ENCODE assay signal across 8 cellular contexts in genomic region chr1:230068952-230069684, GRCh38. TPM values are rescaled to one million over a fixed set of nuclear protein-coding genes. Genes with fewer than 3 reads are reported as not detected.
DNase-seq lines count a peak whose midpoint lies in the region; ATAC-seq and TF ChIP-seq lines count a peak whose summit lies in the region.

No MANE protein-coding gene starts in this region.

- intact Hi-C loops in gastrocnemius medialis (cut with DNase I; ENCODE audit: low total_unique reads), result loop anchor here (2.0 to 5.0 kb wide), 3 partner anchors 146 to 512 kb away; partner anchors contain the start of gene ABCB10

- H3K4me1 ChIP-seq in CD4-positive, CD25-positive, alpha-beta regulatory T cell (ENCODE audit: control insufficient read depth, insufficient read depth, low read length, poor library complexity, severe bottlenecking), result peaks cover 25% of the 10 kb centered on the region
- H3K4me1 ChIP-seq in HAP-1, result peaks cover 22% of the 10 kb centered on the region
- H3K4me1 ChIP-seq in gastrocnemius medialis, result peaks cover 64 to 66% of the 10 kb centered on the region in 2 donors

- H3K9me3 Mint-ChIP-seq in CD4-positive, CD25-positive, alpha-beta regulatory T cell, result no peaks in the 10 kb centered on the region

- peaks cover 4 to 48% (median 34%) of the 10 kb centered on the region in 4 donors for H3K4me1 Mint-ChIP-seq in CD4-positive, CD25-positive, alpha-beta regulatory T cell
- H3K4me1 Mint-ChIP-seq in T-helper 17 cell, result peaks cover 33% of the 10 kb centered on the region

- in situ Hi-C loops in HAP-1 (cut with MboI; ENCODE audit: low sequenced_read_pairs) (no loop called here), gastrocnemius medialis (cut with MboI; ENCODE audit: low sequenced_read_pairs in 4 of 4) (no loop called here)

- H3K9me3 ChIP-seq in CD4-positive, CD25-positive, alpha-beta regulatory T cell (ENCODE audit: control insufficient read depth in 2 of 2, low read length in 2 of 2), result no peaks in the 10 kb centered on the region
- H3K9me3 ChIP-seq in HAP-1, result no peaks in the 10 kb centered on the region
- H3K9me3 ChIP-seq in T-helper 17 cell (ENCODE audit: control insufficient read depth, low read length, poor library complexity, severe bottlenecking), result no peaks in the 10 kb centered on the region
- no peaks in the 10 kb centered on the region for H3K9me3 ChIP-seq in gastrocnemius medialis

- TF ChIP-seq POLR2A in gastrocnemius medialis (IDR thresholded peaks at IDR 0.05), result peak in 1 of 2 donors; percentile 42

- H3K4me3 Mint-ChIP-seq in CD4-positive, CD25-positive, alpha-beta regulatory T cell, result peak overlapping the region; percentile 87 to 95 (median 88)
- peak overlapping the region; percentile 91 for H3K4me3 Mint-ChIP-seq in T-helper 17 cell

- H3K27ac Mint-ChIP-seq in CD4-positive, CD25-positive, alpha-beta regulatory T cell, result peak overlapping the region; percentile 50 to 77 (median 53)
- no peak overlapping the region for H3K27ac Mint-ChIP-seq in T-helper 17 cell

- no peak overlapping the region for H3K27ac ChIP-seq in CD4-positive, CD25-positive, alpha-beta regulatory T cell (ENCODE audit: insufficient read depth, low read length, poor library complexity, severe bottlenecking)
- peak overlapping the region; percentile 90 to 97 (median 97) for H3K27ac ChIP-seq in gastrocnemius medialis

- no peaks in the 10 kb centered on the region for H3K27me3 ChIP-seq in CD4-positive, CD25-positive, alpha-beta regulatory T cell (ENCODE audit: control insufficient read depth, insufficient read depth, low read length)
- H3K27me3 ChIP-seq in HAP-1 (ENCODE audit: low read depth) (no peaks in the 10 kb centered on the region), gastrocnemius medialis (no peaks in the 10 kb centered on the region)

- H3K36me3 ChIP-seq in CD4-positive, CD25-positive, alpha-beta regulatory T cell (ENCODE audit: control insufficient read depth, insufficient read depth, low read length), result no peaks in the 10 kb centered on the region
- no peaks in the 10 kb centered on the region for H3K36me3 ChIP-seq in HAP-1 (replicated peaks)
- H3K36me3 ChIP-seq in gastrocnemius medialis, result no peaks in the 10 kb centered on the region

- ATAC-seq in CD4-positive, CD25-positive, alpha-beta regulatory T cell (ENCODE audit: low read depth in 2 of 2), result no peak
- no peak for ATAC-seq in T-helper 17 cell
- ATAC-seq in gastrocnemius medialis, result no peak
- ATAC-seq in GM21737 (IDR thresholded peaks at IDR 0.05; ENCODE audit: unreplicated experiment), result no peak
- no peak for ATAC-seq in GM21528 (IDR thresholded peaks at IDR 0.05; ENCODE audit: low FRiP score, unreplicated experiment)

- H3K4me3 ChIP-seq in CD4-positive, CD25-positive, alpha-beta regulatory T cell (ENCODE audit: low read depth, low read length), result peak overlapping the region; percentile 78
- H3K4me3 ChIP-seq in HAP-1 (peak overlapping the region; percentile 73), fibroblast of pulmonary artery (replicated peaks; ENCODE audit: low read depth, low read length) (peak overlapping the region; percentile 86), gastrocnemius medialis (peak overlapping the region; percentile 73 to 88 (median 80))

- no peaks in the 10 kb centered on the region for H3K27me3 Mint-ChIP-seq in CD4-positive, CD25-positive, alpha-beta regulatory T cell
- no peaks in the 10 kb centered on the region for H3K27me3 Mint-ChIP-seq in T-helper 17 cell

- no peaks in the 10 kb centered on the region for H3K36me3 Mint-ChIP-seq in CD4-positive, CD25-positive, alpha-beta regulatory T cell
- H3K36me3 Mint-ChIP-seq in T-helper 17 cell (ENCODE audit: low read depth), result no peaks in the 10 kb centered on the region

- TF ChIP-seq CTCF in fibroblast of pulmonary artery (IDR thresholded peaks at IDR 0.05; ENCODE audit: low read length, missing control alignments), result no peak
- no peak for TF ChIP-seq CTCF in gastrocnemius medialis (IDR thresholded peaks at IDR 0.05 in 4 of 5, conservative IDR thresholded peaks at IDR 0.05 in 1 of 5)

- DNase-seq in CD4-positive, CD25-positive, alpha-beta regulatory T cell, result peak in 2 of 3 donors; percentile 5 to 37
- DNase-seq in HAP-1 (ENCODE audit: low spot score in 2 of 2), result peak; percentile 22 to 45
- no peak for DNase-seq in T-helper 17 cell
- DNase-seq in fibroblast of pulmonary artery (ENCODE audit: low read depth), result no peak
- no peak for DNase-seq in gastrocnemius medialis
- no peak for DNase-seq in cerebellum (ENCODE audit: low spot score)

RNA-seq across cellular contexts. Expression of gene GALNT2, which starts 2.1 kb away (rescaled TPM):
- 15.8 TPM for total RNA-seq in CD4-positive, CD25-positive, alpha-beta regulatory T cell
- polyA plus RNA-seq in CD4-positive, CD25-positive, alpha-beta regulatory T cell, result 10 to 100 TPM; 10.9 to 13.4 (median 12.3) TPM
- total RNA-seq in T-helper 17 cell (10 to 100 TPM; 16.6 to 19.8 TPM), gastrocnemius medialis (100 to 1,000 TPM in 1 of 4 donors, 10 to 100 TPM in 3; 73.7 to 106 (median 78.3) TPM), cerebellum (42.6 TPM)

Comparison
In these comparisons a context has a peak if more than half of its experiments do, and no peak if none do; other contexts are left out.
1. DNase-seq: peak in CD4-positive, CD25-positive, alpha-beta regulatory T cell (2 of 3) and HAP-1 (2 of 2); none in T-helper 17 cell (0 of 3), fibroblast of pulmonary artery (single experiment), gastrocnemius medialis (0 of 2) and cerebellum (single experiment).
2. Peak in every context shown above with its lines, with median percentiles within 50 percentile points of each other: H3K4me3 ChIP-seq.